27 cellular contexts compared by ENCODE assay signal in the genomic region with DNA sequence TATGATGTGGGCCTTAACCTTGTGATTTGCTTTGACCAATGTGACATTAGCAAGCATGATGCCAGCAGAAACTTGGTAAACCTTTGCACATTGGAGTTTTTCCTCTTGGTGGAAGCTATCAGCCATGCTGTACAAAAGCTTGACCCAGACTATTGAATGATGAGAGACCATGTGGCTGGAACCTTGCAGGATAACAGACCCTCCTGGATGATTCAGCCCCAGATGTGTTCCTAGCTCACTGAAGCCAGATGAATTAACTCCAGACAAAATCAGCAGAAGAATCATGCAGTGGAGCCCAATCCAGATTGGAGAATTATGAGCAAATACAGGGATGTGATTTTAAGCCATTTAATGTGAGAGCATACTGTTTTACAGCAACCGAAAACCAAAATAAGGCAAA. TPM values are rescaled to one million over a fixed set of nuclear protein-coding genes. Genes with fewer than 3 reads are reported as not detected.
DNase-seq lines count a peak whose midpoint lies in the region; ATAC-seq, FAIRE-seq and TF ChIP-seq lines count a peak whose summit lies in the region.
"Had no signal": no experiment of that assay in that cellular context is flagged by ENCODE, and none has a peak within 500 bp of the region (broad histone marks: within the 10 kb centered on the region; RNA-seq: fewer than 3 reads in every experiment).

No MANE protein-coding gene starts in this region.

- H3K27ac ChIP-seq in heart left ventricle (peak overlapping the region in 8 of 12 donors; percentile 3 to 91 (median 33)), dorsolateral prefrontal cortex (peak overlapping the region in 37 of 59 donors; percentile 0 to 96 (median 33)), uterus (peak overlapping the region; percentile 95 to 99), HepG2 (ENCODE audit: extremely low read length, insufficient read depth, low read length) (no peak overlapping the region)
- H3K27ac ChIP-seq: 22Rv1, C4-2B, Peyer's patch had no signal

- DNase-seq in heart left ventricle, result no peak
- DNase-seq in Right ventricle myocardium inferior (ENCODE audit: missing footprints), result no peak
- no peak for DNase-seq in dorsolateral prefrontal cortex
- DNase-seq in uterus, result no peak
- DNase-seq in HepG2 (ENCODE audit: low spot score), result no peak
- no peak for DNase-seq in glomerular visceral epithelial cell (ENCODE audit: extremely low spot score)
- DNase-seq in T1000 (lab: John Stamatoyannopoulos, UW), result no peak
- DNase-seq: AML-193; Calu3; CD8-positive, alpha-beta memory T cell; DMS153; GOT3; NCI-H1105; NCI-H146; NCI-H2029; NCI-H345; NCI-H524; NCI-H774; Peyer's patch had no signal

- 52 to 70% (median 61%) methylated on average over 1 of the region's 1 CpG for WGBS in heart left ventricle, 4 donors
- WGBS in HepG2 (ENCODE audit: low lambda C conversion rate), result 71% methylated on average over 1 of the region's 1 CpG

- peak overlapping the region in 2 of 3 experiments; percentile 56 to 85 for H3K27ac Mint-ChIP-seq in nephron
- H3K27ac Mint-ChIP-seq: CD8-positive, alpha-beta memory T cell; IgD-negative memory B cell had no signal

- peaks cover 0 to 74% (median 48%) of the 10 kb centered on the region in 12 donors for H3K4me1 ChIP-seq in heart left ventricle
- peaks cover 0 to 5% of the 10 kb centered on the region in 2 donors for H3K4me1 ChIP-seq in uterus
- no peaks in the 10 kb centered on the region for H3K4me1 ChIP-seq in HepG2 (ENCODE audit: insufficient read depth, low read length)

- no peaks in the 10 kb centered on the region for H3K79me2 ChIP-seq in HepG2 (ENCODE audit: insufficient read depth, low read length)

- BruUV-seq in HepG2 (replicated peaks; lab: Mats Ljungman, UMichigan), result no TSS peak

- CTCF ChIA-PET in HepG2 (lab: Yijun Ruan, JAX; ENCODE audit: low intra/inter-chr PET ratio, low total read pairs), result no interaction called here

- H3K4me2 ChIP-seq in HepG2 (ENCODE audit: low read depth, low read length), result no peak overlapping the region

- no peak for FAIRE-seq in HepG2 (lab: Jason Lieb, UNC)
- FAIRE-seq: GM12891 had no signal

- no peak overlapping the region for H2AFZ ChIP-seq in HepG2 (ENCODE audit: low read length)

- H3K27me3 ChIP-seq in heart left ventricle, result no peaks in the 10 kb centered on the region
- no peaks in the 10 kb centered on the region for H3K27me3 ChIP-seq in dorsolateral prefrontal cortex
- H3K27me3 ChIP-seq in uterus, result no peaks in the 10 kb centered on the region
- no peaks in the 10 kb centered on the region for H3K27me3 ChIP-seq in HepG2 (ENCODE audit: control insufficient read depth in 1 of 2, insufficient read depth in 2 of 2, low read length in 2 of 2)
- H3K27me3 ChIP-seq: Peyer's patch had no signal

- no peak overlapping the region for H3K9ac ChIP-seq in HepG2 (ENCODE audit: insufficient read depth, low read depth, low read length)

- H4K20me1 ChIP-seq in HepG2 (ENCODE audit: insufficient read depth, low read length), result no peaks in the 10 kb centered on the region

- no peaks in the 10 kb centered on the region for H3K9me3 ChIP-seq in heart left ventricle
- H3K9me3 ChIP-seq in uterus, result no peaks in the 10 kb centered on the region
- H3K9me3 ChIP-seq in HepG2 (ENCODE audit: low read length), result no peaks in the 10 kb centered on the region
- H3K9me3 ChIP-seq: Peyer's patch had no signal

- H3K9me3 Mint-ChIP-seq in nephron, result no peaks in the 10 kb centered on the region
- H3K9me3 Mint-ChIP-seq: CD8-positive, alpha-beta memory T cell; IgD-negative memory B cell had no signal

- H3K4me1 Mint-ChIP-seq in nephron, result peaks cover 24% of the 10 kb centered on the region
- H3K4me1 Mint-ChIP-seq: CD8-positive, alpha-beta memory T cell had no signal

- ATAC-seq in heart left ventricle (peak in 1 of 4 donors; percentile 52), Right ventricle myocardium inferior (no peak), HepG2 (no peak)
- ATAC-seq: HCT116 had no signal

- TF ChIP-seq POLR2A in heart left ventricle (IDR thresholded peaks at IDR 0.05) (no peak), uterus (IDR thresholded peaks at IDR 0.05) (no peak), HepG2 (IDR thresholded peaks at IDR 0.05; ENCODE audit: insufficient read depth in 1 of 2, low read depth in 2 of 2, low read length in 2 of 2) (no peak)

- H3K4me3 Mint-ChIP-seq in nephron, result no peak overlapping the region
- H3K4me3 Mint-ChIP-seq: CD8-positive, alpha-beta memory T cell; IgD-negative memory B cell had no signal

- POLR2A ChIA-PET in HepG2 (lab: Yijun Ruan, JAX), result no interaction called here

- TF ChIP-seq EP300 in HepG2 (IDR thresholded peaks at IDR 0.05; ENCODE audit: low read depth in 2 of 2, low read length in 2 of 2) (no peak), HepG2 (CRISPR knock-in tag; IDR thresholded peaks at IDR 0.05; ENCODE audit: borderline replicate concordance) (no peak)

- in situ Hi-C loops in HepG2 (cut with HindIII; ENCODE audit: extremely low pct_ligation_motif_present, low pct_unique_long_range_greater_than_20kb), result no loop called here

- H3K4me3 ChIP-seq in heart left ventricle (no peak overlapping the region), dorsolateral prefrontal cortex (no peak overlapping the region), uterus (no peak overlapping the region), HepG2 (replicated peaks in 1 of 3; ENCODE audit: insufficient read depth in 1 of 3, low read depth in 2 of 3, low read length in 3 of 3) (no peak overlapping the region)
- H3K4me3 ChIP-seq: Peyer's patch had no signal

- intact Hi-C loops in heart left ventricle (cut with DNase I) (no loop called here), Right ventricle myocardium inferior (cut with DNase I) (no loop called here), dorsolateral prefrontal cortex (cut with DNase I) (no loop called here), uterus (cut with DNase I; ENCODE audit: low total_unique reads) (no loop called here), HepG2 (cut with micrococcal nuclease; ENCODE audit: unreplicated experiment) (no loop called here)

- H3K27me3 Mint-ChIP-seq in nephron (ENCODE audit: low read depth), result no peaks in the 10 kb centered on the region

- TF ChIP-seq RAD21 in HepG2 (CRISPR knock-in tag; IDR thresholded peaks at IDR 0.05), result no peak

- H3K36me3 Mint-ChIP-seq in nephron (ENCODE audit: low read depth), result no peaks in the 10 kb centered on the region
- H3K36me3 Mint-ChIP-seq: CD8-positive, alpha-beta memory T cell had no signal

- no peak for TF ChIP-seq CTCF in heart left ventricle (IDR thresholded peaks at IDR 0.05)
- no peak for TF ChIP-seq CTCF in dorsolateral prefrontal cortex (IDR thresholded peaks at IDR 0.05 in 54 of 56, conservative IDR thresholded peaks at IDR 0.05 in 2 of 56; ENCODE audit: low read depth in 1 of 56, partially characterized antibody in 56 of 56)
- no peak for TF ChIP-seq CTCF in nephron (IDR thresholded peaks at IDR 0.05; ENCODE audit: unreplicated experiment in 3 of 3)
- no peak for TF ChIP-seq CTCF in uterus (IDR thresholded peaks at IDR 0.05)
- TF ChIP-seq CTCF in HepG2 (CRISPR knock-in tag; IDR thresholded peaks at IDR 0.05), result no peak

- H3K36me3 ChIP-seq in heart left ventricle (peaks cover 0 to 42% (median 15%) of the 10 kb centered on the region in 9 donors), uterus (no peaks in the 10 kb centered on the region), HepG2 (replicated peaks in 1 of 2; ENCODE audit: control insufficient read depth in 1 of 2, insufficient read depth in 2 of 2, low read length in 2 of 2) (no peaks in the 10 kb centered on the region)
- H3K36me3 ChIP-seq: Peyer's patch had no signal

TF ChIP-seq in HepG2, 621 proteins besides CTCF, POLR2A, EP300 and RAD21 (continues in another document):
- TF ChIP-seq SP2 (CRISPR knock-in tag; IDR thresholded peaks at IDR 0.05), result no peak
- TF ChIP-seq ZNF30 (CRISPR knock-in tag; IDR thresholded peaks at IDR 0.05), result no peak
- no peak for TF ChIP-seq SOX13 (IDR thresholded peaks at IDR 0.05)
- TF ChIP-seq SOX13 (CRISPR knock-in tag; conservative IDR thresholded peaks at IDR 0.05 in 1 of 2, IDR thresholded peaks at IDR 0.05 in 1 of 2), result no peak
- TF ChIP-seq ZNF24 (IDR thresholded peaks at IDR 0.05), result no peak
- no peak for TF ChIP-seq KLF11 (CRISPR knock-in tag; IDR thresholded peaks at IDR 0.05)

RNA-seq across cellular contexts. Expression of gene SPARCL1, which starts 16.8 kb away (rescaled TPM):
- total RNA-seq in heart left ventricle (100 to 1,000 TPM; 163 to 829 (median 250) TPM), Right ventricle myocardium inferior (500 TPM), dorsolateral prefrontal cortex (1,000 to 10,000 TPM in 109 of 120 experiments, 100 to 1,000 TPM in 11; 619 to 2,075 (median 1,355) TPM), uterus (1,000 to 10,000 TPM; 1,025 to 1,777 (median 1,327) TPM), HepG2 (2016; rRNA removed; fragmentation: Illumina TruSeq; extraction: Trizol) (0.04 TPM in 1 of 2 replicates, not detected in the other)
- polyA plus RNA-seq in heart left ventricle (100 to 1,000 TPM; 215 to 400 TPM), HepG2 (2011; rRNA removed) (not detected in 2 replicates)
- not detected in 2 replicates for total RNA-seq in HepG2 (2016; cell fraction: cytosol; rRNA removed; fragmentation: Illumina TruSeq; extraction: Trizol; ENCODE audit: low read depth)
- total RNA-seq in HepG2 (2016; cell fraction: insoluble cytoplasmic fraction; rRNA removed; fragmentation: Illumina TruSeq; extraction: Trizol), result not detected in 2 replicates
- total RNA-seq in HepG2 (2016; cell fraction: membrane; rRNA removed; fragmentation: Illumina TruSeq; extraction: Trizol), result not detected in 2 replicates
- not detected in 2 replicates for total RNA-seq in HepG2 (2016; cell fraction: nucleus; rRNA removed; fragmentation: Illumina TruSeq; extraction: Trizol)
- not detected in 2 replicates for polyA plus RNA-seq in HepG2 (2011; cell fraction: cytosol; rRNA removed)
- not detected in 2 replicates for polyA plus RNA-seq in HepG2 (2011; cell fraction: nucleus; rRNA removed)
- polyA plus RNA-seq in HepG2 (2012), result not detected in 2 replicates
- not detected in 2 replicates for polyA plus RNA-seq in HepG2 (2016; cell fraction: cytosol; fragmentation: Illumina TruSeq; extraction: Trizol; ENCODE audit: low read depth)
- 0.09 TPM in 2 replicates for polyA plus RNA-seq in HepG2 (2016; cell fraction: insoluble cytoplasmic fraction; fragmentation: Illumina TruSeq; extraction: Trizol; ENCODE audit: low read depth)
- polyA plus RNA-seq in HepG2 (2016; cell fraction: membrane; fragmentation: Illumina TruSeq; extraction: Trizol; ENCODE audit: low read depth), result not detected in 2 replicates
- not detected in 2 replicates for polyA plus RNA-seq in HepG2 (2016; cell fraction: nucleus; fragmentation: Illumina TruSeq; extraction: Trizol; ENCODE audit: insufficient read depth, low read depth)
- polyA minus RNA-seq in HepG2 (2011; rRNA and poly(A)+ RNA removed; ENCODE audit: low replicate concordance), result not detected in 2 replicates
- polyA minus RNA-seq in HepG2 (2011; cell fraction: cytosol; rRNA and poly(A)+ RNA removed), result not detected in 2 replicates
- polyA minus RNA-seq in HepG2 (2011; cell fraction: nucleus; rRNA and poly(A)+ RNA removed), result not detected in 2 replicates
- total RNA-seq: Calu3; CD8-positive, alpha-beta memory T cell; G401; OCI-LY7 had no signal
- polyA plus RNA-seq: CD8-positive, alpha-beta memory T cell; IgD-negative memory B cell had no signal

Comparison
In these comparisons a context has a peak if more than half of its experiments do, and no peak if none do; other contexts are left out.
1. RNA of gene SPARCL1, which starts 16.8 kb away (total RNA-seq): 1,025 to 1,777 TPM in uterus, 619 to 2,075 TPM in dorsolateral prefrontal cortex, 500 TPM in Right ventricle myocardium inferior (single experiment) and 163 to 829 TPM in heart left ventricle; 0.04 TPM in HepG2; every median in the first group is over 100 times any median in the second.